Comparison of ENCODE assay signal across 15 cellular contexts in the genomic region with DNA sequence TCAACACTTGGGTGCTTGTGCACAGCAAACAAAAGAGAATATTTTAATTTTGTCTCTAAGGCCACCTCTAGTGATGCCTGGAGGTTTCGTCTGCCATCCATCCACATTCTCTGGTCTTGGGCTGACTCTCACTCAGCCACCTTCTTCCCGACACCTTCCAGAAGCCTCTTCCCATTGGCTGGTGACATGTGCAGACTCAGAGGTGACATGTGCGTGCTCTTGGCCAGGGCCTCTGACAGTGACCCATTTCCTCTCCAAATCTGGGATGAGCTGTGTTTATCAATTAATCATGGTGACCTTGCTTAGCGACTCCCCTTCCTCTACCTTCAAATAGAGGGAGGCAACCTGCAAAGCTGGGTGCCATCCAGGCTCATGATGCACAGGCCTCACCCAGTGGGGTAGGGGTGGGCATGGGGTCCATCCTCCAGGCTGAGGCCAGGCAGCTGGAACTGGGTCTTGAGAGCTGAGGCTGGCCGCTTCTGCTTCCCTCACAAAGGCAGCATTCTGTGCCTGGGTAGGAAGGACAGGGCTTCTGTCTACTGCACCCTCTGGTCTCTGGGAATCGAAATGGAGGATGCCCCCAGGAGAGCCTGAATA.
DNase-seq lines count a peak whose midpoint lies in the region; ATAC-seq lines count a peak whose summit lies in the region.
"Had no signal": no experiment of that assay in that cellular context is flagged by ENCODE, and none has a peak within 500 bp of the region (broad histone marks: within the 10 kb centered on the region; RNA-seq: fewer than 3 reads in every experiment).

No MANE protein-coding gene starts in this region.

- no peaks in the 10 kb centered on the region for H3K36me3 Mint-ChIP-seq in activated naive CD8-positive, alpha-beta T cell treated with anti-CD3 and anti-CD28 coated beads, Interleukin-2, amount 10 ng/mL, durations not matched to agents 7 days and 5 days
- H3K36me3 Mint-ChIP-seq in activated naive CD8-positive, alpha-beta T cell treated with anti-CD3 and anti-CD28 coated beads, Interleukin-2, amount 50 U/mL, for 24 hours (ENCODE audit: low read depth) = no peaks in the 10 kb centered on the region
- no peaks in the 10 kb centered on the region for H3K36me3 Mint-ChIP-seq in activated naive CD4-positive, alpha-beta T cell treated with anti-CD3 and anti-CD28 coated beads, Interleukin-2, amount 10 ng/mL, durations not matched to agents 7 days and 5 days
- H3K36me3 Mint-ChIP-seq: CD8-positive, alpha-beta T cell had no signal

- POLR2A ChIA-PET in activated naive CD8-positive, alpha-beta T cell treated with anti-CD3 and anti-CD28 coated beads, Interleukin-2, amount 10 ng/mL, durations not matched to agents 7 days and 5 days (lab: Charles Lee) = no interaction called here

- CTCF ChIA-PET in activated naive CD4-positive, alpha-beta T cell treated with anti-CD3 and anti-CD28 coated beads, Interleukin-2, amount 10 ng/mL, durations not matched to agents 7 days and 5 days (lab: Charles Lee) = interaction anchor here (0.6 kb wide), 1 partner anchor 198 kb away, joined by 3 read pairs; no protein-coding TSS in a partner anchor

- H3K4me3 Mint-ChIP-seq in activated naive CD8-positive, alpha-beta T cell treated with anti-CD3 and anti-CD28 coated beads, Interleukin-2, amount 10 ng/mL, durations not matched to agents 7 days and 5 days = no peak overlapping the region
- no peak overlapping the region for H3K4me3 Mint-ChIP-seq in activated naive CD8-positive, alpha-beta T cell treated with anti-CD3 and anti-CD28 coated beads, Interleukin-2, amount 50 U/mL, for 24 hours
- no peak overlapping the region for H3K4me3 Mint-ChIP-seq in activated naive CD4-positive, alpha-beta T cell treated with anti-CD3 and anti-CD28 coated beads, Interleukin-2, amount 10 ng/mL, durations not matched to agents 7 days and 5 days
- H3K4me3 Mint-ChIP-seq: B cell; CD4-positive, alpha-beta T cell; CD8-positive, alpha-beta T cell had no signal

- intact Hi-C loops in sciatic nerve (cut with DNase I) = no loop called here

- H3K27me3 Mint-ChIP-seq in activated naive CD8-positive, alpha-beta T cell treated with anti-CD3 and anti-CD28 coated beads, Interleukin-2, amount 10 ng/mL, durations not matched to agents 7 days and 5 days = no peaks in the 10 kb centered on the region
- peaks cover 17% of the 10 kb centered on the region for H3K27me3 Mint-ChIP-seq in activated naive CD8-positive, alpha-beta T cell treated with anti-CD3 and anti-CD28 coated beads, Interleukin-2, amount 50 U/mL, for 24 hours
- peaks cover 4% of the 10 kb centered on the region for H3K27me3 Mint-ChIP-seq in activated naive CD4-positive, alpha-beta T cell treated with anti-CD3 and anti-CD28 coated beads, Interleukin-2, amount 10 ng/mL, durations not matched to agents 7 days and 5 days

- peak overlapping the region; percentile 61 for H3K27ac Mint-ChIP-seq in activated naive CD8-positive, alpha-beta T cell treated with anti-CD3 and anti-CD28 coated beads, Interleukin-2, amount 10 ng/mL, durations not matched to agents 7 days and 5 days
- no peak overlapping the region for H3K27ac Mint-ChIP-seq in activated naive CD8-positive, alpha-beta T cell treated with anti-CD3 and anti-CD28 coated beads, Interleukin-2, amount 50 U/mL, for 24 hours
- H3K27ac Mint-ChIP-seq in activated naive CD4-positive, alpha-beta T cell treated with anti-CD3 and anti-CD28 coated beads, Interleukin-2, amount 10 ng/mL, durations not matched to agents 7 days and 5 days = no peak overlapping the region
- H3K27ac Mint-ChIP-seq: B cell; CD4-positive, alpha-beta T cell; CD8-positive, alpha-beta T cell had no signal

- H3K4me1 Mint-ChIP-seq in activated naive CD8-positive, alpha-beta T cell treated with anti-CD3 and anti-CD28 coated beads, Interleukin-2, amount 10 ng/mL, durations not matched to agents 7 days and 5 days = no peaks in the 10 kb centered on the region
- H3K4me1 Mint-ChIP-seq in activated naive CD8-positive, alpha-beta T cell treated with anti-CD3 and anti-CD28 coated beads, Interleukin-2, amount 50 U/mL, for 24 hours = no peaks in the 10 kb centered on the region
- H3K4me1 Mint-ChIP-seq in activated naive CD4-positive, alpha-beta T cell treated with anti-CD3 and anti-CD28 coated beads, Interleukin-2, amount 10 ng/mL, durations not matched to agents 7 days and 5 days = no peaks in the 10 kb centered on the region
- H3K4me1 Mint-ChIP-seq: B cell had no signal

- no peak for ATAC-seq in activated naive CD8-positive, alpha-beta T cell treated with anti-CD3 and anti-CD28 coated beads, Interleukin-2, amount 10 ng/mL, durations not matched to agents 7 days and 5 days (ENCODE audit: low read depth)
- no peak for ATAC-seq in activated naive CD8-positive, alpha-beta T cell treated with anti-CD3 and anti-CD28 coated beads, Interleukin-2, amount 50 U/mL, for 24 hours
- ATAC-seq in sciatic nerve = no peak
- ATAC-seq: A549; CD8-positive, alpha-beta T cell had no signal

- no peaks in the 10 kb centered on the region for H3K9me3 Mint-ChIP-seq in activated naive CD8-positive, alpha-beta T cell treated with anti-CD3 and anti-CD28 coated beads, Interleukin-2, amount 10 ng/mL, durations not matched to agents 7 days and 5 days
- no peaks in the 10 kb centered on the region for H3K9me3 Mint-ChIP-seq in activated naive CD8-positive, alpha-beta T cell treated with anti-CD3 and anti-CD28 coated beads, Interleukin-2, amount 50 U/mL, for 24 hours
- H3K9me3 Mint-ChIP-seq in activated naive CD4-positive, alpha-beta T cell treated with anti-CD3 and anti-CD28 coated beads, Interleukin-2, amount 10 ng/mL, durations not matched to agents 7 days and 5 days = no peaks in the 10 kb centered on the region
- H3K9me3 Mint-ChIP-seq: CD4-positive, alpha-beta T cell; CD8-positive, alpha-beta T cell had no signal

- DNase-seq in activated naive CD8-positive, alpha-beta T cell treated with anti-CD3 and anti-CD28 coated beads, Interleukin-2, amount 10 ng/mL, durations not matched to agents 7 days and 5 days = no peak
- DNase-seq in activated naive CD8-positive, alpha-beta T cell treated with anti-CD3 and anti-CD28 coated beads, Interleukin-2, amount 50 U/mL, for 24 hours = no peak
- peak; percentile 59 for DNase-seq in mesenteric fat pad (ENCODE audit: low spot score)
- DNase-seq in sciatic nerve (ENCODE audit: low spot score) = peak; percentile 28
- no peak for DNase-seq in activated naive CD4-positive, alpha-beta T cell treated with anti-CD3 and anti-CD28 coated beads, Interleukin-2, amount 10 ng/mL, durations not matched to agents 7 days and 5 days
- DNase-seq in NCI-H2107 treated with DMSO at 0.1 percent for 48 hours (lab: John Stamatoyannopoulos, UW; ENCODE audit: unreplicated experiment) = no peak
- DNase-seq: AML-193; Caco-2; Calu3; CD4-positive, alpha-beta T cell; CD8-positive, alpha-beta T cell; DMS79 treated with DMSO at 0.1 percent for 48 hours; GF-D8 had no signal

Comparison
In these comparisons a context has a peak if more than half of its experiments do, and no peak if none do; other contexts are left out.
1. DNase-seq: peak in mesenteric fat pad (single experiment) and sciatic nerve (single experiment); none in activated naive CD8-positive, alpha-beta T cell treated with anti-CD3 and anti-CD28 coated beads, Interleukin-2, amount 10 ng/mL, durations not matched to agents 7 days and 5 days (single experiment), activated naive CD8-positive, alpha-beta T cell treated with anti-CD3 and anti-CD28 coated beads, Interleukin-2, amount 50 U/mL, for 24 hours (single experiment), activated naive CD4-positive, alpha-beta T cell treated with anti-CD3 and anti-CD28 coated beads, Interleukin-2, amount 10 ng/mL, durations not matched to agents 7 days and 5 days (single experiment) and NCI-H2107 treated with DMSO at 0.1 percent for 48 hours (single experiment).